ENCODE assay signal across 20 cellular contexts in genomic region chr11:126383301-126384052, GRCh38. TPM values are rescaled to one million over a fixed set of nuclear protein-coding genes. Genes with fewer than 3 reads are reported as not detected.
DNase-seq lines count a peak whose midpoint lies in the region; ATAC-seq, FAIRE-seq and TF ChIP-seq lines count a peak whose summit lies in the region.
"Had no signal": no experiment of that assay in that cellular context is flagged by ENCODE, and none has a peak within 500 bp of the region (broad histone marks: within the 10 kb centered on the region; RNA-seq: fewer than 3 reads in every experiment).

No MANE protein-coding gene starts in this region.

- TF ChIP-seq POLR2A in HepG2 (IDR thresholded peaks at IDR 0.05; ENCODE audit: insufficient read depth in 1 of 2, low read depth in 2 of 2, low read length in 2 of 2) (no peak), right lobe of liver (IDR thresholded peaks at IDR 0.05) (no peak)

- no peaks in the 10 kb centered on the region for H3K36me3 Mint-ChIP-seq in dendritic cell treated with granulocyte-macrophage colony-stimulating factor and Interleukin-4, amounts not matched to agents 40 ng/mL and 50 ng/mL, for 4 days (ENCODE audit: low read depth)
- H3K36me3 Mint-ChIP-seq in neural progenitor cell = peaks cover 3% of the 10 kb centered on the region
- H3K36me3 Mint-ChIP-seq: activated naive CD8-positive, alpha-beta T cell treated with anti-CD3 and anti-CD28 coated beads for 36 hours had no signal

- BruUV-seq in HepG2 (replicated peaks; lab: Mats Ljungman, UMichigan) = no TSS peak

- H4K20me1 ChIP-seq in HepG2 (ENCODE audit: insufficient read depth, low read length) (no peaks in the 10 kb centered on the region), neural progenitor cell (ENCODE audit: low read depth) (no peaks in the 10 kb centered on the region)

- 98% methylated on average over 10 of the region's 14 CpGs for WGBS in HepG2 (ENCODE audit: low lambda C conversion rate)
- no CpG with 5 or more reads among the region's 14 CpGs for WGBS in right lobe of liver (ENCODE audit: insufficient coverage, low coverage, low lambda C conversion rate, missing lambda C conversion rate)

- intact Hi-C loops in HepG2 (cut with micrococcal nuclease; ENCODE audit: unreplicated experiment) (no loop called here), right lobe of liver (cut with DNase I) (no loop called here)
- intact Hi-C loops in dendritic cell treated with granulocyte-macrophage colony-stimulating factor and Interleukin-4, amounts not matched to agents 40 ng/mL and 50 ng/mL, for 4 days (cut with micrococcal nuclease) = no loop called here

- H2AFZ ChIP-seq in HepG2 (ENCODE audit: low read length) = no peak overlapping the region
- H2AFZ ChIP-seq in neural progenitor cell (replicated peaks) = no peak overlapping the region

- H3K79me2 ChIP-seq in HepG2 (ENCODE audit: insufficient read depth, low read length) = peaks cover 2% of the 10 kb centered on the region
- H3K79me2 ChIP-seq in neural progenitor cell (ENCODE audit: low read depth) = peaks cover 8% of the 10 kb centered on the region

- no peak for TF ChIP-seq EP300 in HepG2 (IDR thresholded peaks at IDR 0.05; ENCODE audit: low read depth in 2 of 2, low read length in 2 of 2)
- TF ChIP-seq EP300 in HepG2 (CRISPR knock-in tag; IDR thresholded peaks at IDR 0.05; ENCODE audit: borderline replicate concordance) = no peak

- peak overlapping the region; percentile 60 for H3K27ac Mint-ChIP-seq in dendritic cell treated with granulocyte-macrophage colony-stimulating factor and Interleukin-4, amounts not matched to agents 40 ng/mL and 50 ng/mL, for 4 days
- peak overlapping the region; percentile 50 for H3K27ac Mint-ChIP-seq in neural progenitor cell
- H3K27ac Mint-ChIP-seq: activated naive CD8-positive, alpha-beta T cell treated with anti-CD3 and anti-CD28 coated beads for 36 hours; CD4-positive, alpha-beta T cell had no signal

- TF ChIP-seq CTCF in HepG2 (CRISPR knock-in tag; IDR thresholded peaks at IDR 0.05) = no peak
- no peak for TF ChIP-seq CTCF in right lobe of liver (IDR thresholded peaks at IDR 0.05)
- TF ChIP-seq CTCF in neural progenitor cell (IDR thresholded peaks at IDR 0.05) = no peak
- no peak for TF ChIP-seq CTCF in BE2C (IDR thresholded peaks at IDR 0.05; ENCODE audit: low read depth, low read length)

- peaks cover 53% of the 10 kb centered on the region for H3K4me1 Mint-ChIP-seq in dendritic cell treated with granulocyte-macrophage colony-stimulating factor and Interleukin-4, amounts not matched to agents 40 ng/mL and 50 ng/mL, for 4 days (ENCODE audit: low read depth)
- H3K4me1 Mint-ChIP-seq in neural progenitor cell = peaks cover 15% of the 10 kb centered on the region

- DNase-seq in HepG2 (ENCODE audit: low spot score) = no peak
- no peak for DNase-seq in right lobe of liver
- no peak for DNase-seq in neural progenitor cell (ENCODE audit: low spot score)
- no peak for DNase-seq in BE2C
- DNase-seq in SIG-M5 (lab: John Stamatoyannopoulos, UW) = no peak
- DNase-seq: ACHN; activated CD4-positive, CD25-positive, alpha-beta regulatory T cell; activated CD8-positive, alpha-beta memory T cell treated with anti-CD3 and anti-CD28 coated beads for 24 hours; activated naive CD8-positive, alpha-beta T cell treated with anti-CD3 and anti-CD28 coated beads for 36 hours; CD4-positive, alpha-beta T cell; erythroblast; KG1; NCI-H2029; NCI-H510A; stimulated activated CD4-positive, alpha-beta T cell treated with anti-CD3 and anti-CD28 coated beads, Interleukin-4, amount 100 ng/mL, for 1 hour had no signal

- H3K4me3 ChIP-seq in HepG2 (replicated peaks in 1 of 3; ENCODE audit: insufficient read depth in 1 of 3, low read depth in 2 of 3, low read length in 3 of 3) (no peak overlapping the region), right lobe of liver (no peak overlapping the region), neural progenitor cell (no peak overlapping the region), BE2C (ENCODE audit: low read depth, low read length) (no peak overlapping the region)
- H3K4me3 ChIP-seq: dorsolateral prefrontal cortex, skin epidermis had no signal

- no peak for FAIRE-seq in HepG2 (lab: Jason Lieb, UNC)

- H3K27me3 ChIP-seq in HepG2 (ENCODE audit: control insufficient read depth in 1 of 2, insufficient read depth in 2 of 2, low read length in 2 of 2) = no peaks in the 10 kb centered on the region
- no peaks in the 10 kb centered on the region for H3K27me3 ChIP-seq in right lobe of liver
- no peaks in the 10 kb centered on the region for H3K27me3 ChIP-seq in neural progenitor cell
- no peaks in the 10 kb centered on the region for H3K27me3 ChIP-seq in BE2C
- H3K27me3 ChIP-seq: dorsolateral prefrontal cortex had no signal

- H3K4me2 ChIP-seq in HepG2 (ENCODE audit: low read depth, low read length) (no peak overlapping the region), neural progenitor cell (no peak overlapping the region)

- no peak overlapping the region for H3K4me3 Mint-ChIP-seq in dendritic cell treated with granulocyte-macrophage colony-stimulating factor and Interleukin-4, amounts not matched to agents 40 ng/mL and 50 ng/mL, for 4 days
- H3K4me3 Mint-ChIP-seq in neural progenitor cell = no peak overlapping the region
- H3K4me3 Mint-ChIP-seq: activated naive CD8-positive, alpha-beta T cell treated with anti-CD3 and anti-CD28 coated beads for 36 hours; CD4-positive, alpha-beta T cell had no signal

- H3K4me1 ChIP-seq in HepG2 (ENCODE audit: insufficient read depth, low read length) = no peaks in the 10 kb centered on the region
- H3K4me1 ChIP-seq in right lobe of liver = peaks cover 0 to 22% (median 8%) of the 10 kb centered on the region in 4 donors
- H3K4me1 ChIP-seq in neural progenitor cell = peaks cover 9% of the 10 kb centered on the region
- peaks cover 5% of the 10 kb centered on the region; the same call in 1 of the 2 replicates for H3K4me1 ChIP-seq in BE2C

- POLR2A ChIA-PET in HepG2 (lab: Yijun Ruan, JAX) = no interaction called here

- no peaks in the 10 kb centered on the region for H3F3A ChIP-seq in neural progenitor cell (ENCODE audit: low read depth)

- TF ChIP-seq RAD21 in HepG2 (CRISPR knock-in tag; IDR thresholded peaks at IDR 0.05) = no peak

- in situ Hi-C loops in HepG2 (cut with HindIII; ENCODE audit: extremely low pct_ligation_motif_present, low pct_unique_long_range_greater_than_20kb) = no loop called here

- no peak overlapping the region for H3K27ac ChIP-seq in HepG2 (ENCODE audit: extremely low read length, insufficient read depth, low read length)
- no peak overlapping the region for H3K27ac ChIP-seq in right lobe of liver
- H3K27ac ChIP-seq in neural progenitor cell = no peak overlapping the region

- H3K27me3 Mint-ChIP-seq in dendritic cell treated with granulocyte-macrophage colony-stimulating factor and Interleukin-4, amounts not matched to agents 40 ng/mL and 50 ng/mL, for 4 days = no peaks in the 10 kb centered on the region
- no peaks in the 10 kb centered on the region for H3K27me3 Mint-ChIP-seq in neural progenitor cell (ENCODE audit: insufficient read depth, low read depth)
- H3K27me3 Mint-ChIP-seq: activated naive CD8-positive, alpha-beta T cell treated with anti-CD3 and anti-CD28 coated beads for 36 hours; CD4-positive, alpha-beta T cell had no signal

- no peaks in the 10 kb centered on the region; a peak in 1 of 5 replicates for H3K36me3 ChIP-seq in HepG2 (replicated peaks in 1 of 2; ENCODE audit: control insufficient read depth in 1 of 2, insufficient read depth in 2 of 2, low read length in 2 of 2)
- H3K36me3 ChIP-seq in right lobe of liver = no peaks in the 10 kb centered on the region
- H3K36me3 ChIP-seq in neural progenitor cell = no peaks in the 10 kb centered on the region
- H3K36me3 ChIP-seq in BE2C = no peaks in the 10 kb centered on the region

- peak; percentile 20 for ATAC-seq in HepG2
- no peak for ATAC-seq in right lobe of liver
- no peak for ATAC-seq in HG02759 (IDR thresholded peaks at IDR 0.05; ENCODE audit: unreplicated experiment)
- ATAC-seq in GM19397 (IDR thresholded peaks at IDR 0.05; ENCODE audit: unreplicated experiment) = no peak

- H3K9ac ChIP-seq in HepG2 (ENCODE audit: insufficient read depth, low read depth, low read length) (no peak overlapping the region), neural progenitor cell (no peak overlapping the region)

- H3K9me3 ChIP-seq in HepG2 (ENCODE audit: low read length) (no peaks in the 10 kb centered on the region), right lobe of liver (no peaks in the 10 kb centered on the region), neural progenitor cell (ENCODE audit: low read depth) (no peaks in the 10 kb centered on the region), BE2C (no peaks in the 10 kb centered on the region)

- CTCF ChIA-PET in HepG2 (lab: Yijun Ruan, JAX; ENCODE audit: low intra/inter-chr PET ratio, low total read pairs) = no interaction called here

- no peaks in the 10 kb centered on the region for H3K9me3 Mint-ChIP-seq in dendritic cell treated with granulocyte-macrophage colony-stimulating factor and Interleukin-4, amounts not matched to agents 40 ng/mL and 50 ng/mL, for 4 days
- no peaks in the 10 kb centered on the region for H3K9me3 Mint-ChIP-seq in neural progenitor cell
- H3K9me3 Mint-ChIP-seq: activated naive CD8-positive, alpha-beta T cell treated with anti-CD3 and anti-CD28 coated beads for 36 hours; CD4-positive, alpha-beta T cell had no signal

RNA-seq across cellular contexts. Expression of gene ST3GAL4, which starts 28.0 kb away (rescaled TPM):
- total RNA-seq in HepG2 (2016; rRNA removed; fragmentation: Illumina TruSeq; extraction: Trizol) (7.4 and 13.3 TPM in 2 replicates), right lobe of liver (10 to 100 TPM in 4 of 6 experiments, 1 to 10 TPM in 2; 7.0 to 25.6 (median 17.5) TPM), neural progenitor cell (ENCODE audit: low replicate concordance) (13.0 and 17.9 TPM in 2 replicates)
- 26.0 and 28.4 TPM in 2 replicates for total RNA-seq in HepG2 (2016; cell fraction: cytosol; rRNA removed; fragmentation: Illumina TruSeq; extraction: Trizol; ENCODE audit: low read depth)
- total RNA-seq in HepG2 (2016; cell fraction: insoluble cytoplasmic fraction; rRNA removed; fragmentation: Illumina TruSeq; extraction: Trizol) = 6.5 and 14.0 TPM in 2 replicates
- 29.9 and 31.6 TPM in 2 replicates for total RNA-seq in HepG2 (2016; cell fraction: membrane; rRNA removed; fragmentation: Illumina TruSeq; extraction: Trizol)
- total RNA-seq in HepG2 (2016; cell fraction: nucleus; rRNA removed; fragmentation: Illumina TruSeq; extraction: Trizol) = 10.2 and 12.2 TPM in 2 replicates
- polyA plus RNA-seq in HepG2 (2011; rRNA removed) = 9.1 and 12.5 TPM in 2 replicates
- 8.8 and 9.2 TPM in 2 replicates for polyA plus RNA-seq in HepG2 (2011; cell fraction: cytosol; rRNA removed)
- polyA plus RNA-seq in HepG2 (2011; cell fraction: nucleus; rRNA removed) = 15.0 and 15.5 TPM in 2 replicates
- polyA plus RNA-seq in HepG2 (2012) = 7.8 and 8.2 TPM in 2 replicates
- 22.6 and 26.2 TPM in 2 replicates for polyA plus RNA-seq in HepG2 (2016; cell fraction: cytosol; fragmentation: Illumina TruSeq; extraction: Trizol; ENCODE audit: low read depth)
- polyA plus RNA-seq in HepG2 (2016; cell fraction: insoluble cytoplasmic fraction; fragmentation: Illumina TruSeq; extraction: Trizol; ENCODE audit: low read depth) = 7.6 and 9.2 TPM in 2 replicates
- polyA plus RNA-seq in HepG2 (2016; cell fraction: membrane; fragmentation: Illumina TruSeq; extraction: Trizol; ENCODE audit: low read depth) = 26.9 and 30.2 TPM in 2 replicates
- 24.7 and 27.7 TPM in 2 replicates for polyA plus RNA-seq in HepG2 (2016; cell fraction: nucleus; fragmentation: Illumina TruSeq; extraction: Trizol; ENCODE audit: insufficient read depth, low read depth)
- 17.0 and 116 TPM in 2 replicates for polyA minus RNA-seq in HepG2 (2011; rRNA and poly(A)+ RNA removed; ENCODE audit: low replicate concordance)
- polyA minus RNA-seq in HepG2 (2011; cell fraction: cytosol; rRNA and poly(A)+ RNA removed) = 3.8 and 4.3 TPM in 2 replicates
- polyA minus RNA-seq in HepG2 (2011; cell fraction: nucleus; rRNA and poly(A)+ RNA removed) = 5.8 and 7.1 TPM in 2 replicates
- 33.2 TPM for polyA plus RNA-seq in BE2C (2012; ENCODE audit: insufficient read depth, insufficient read length, low read depth)
